In the genomic region with DNA sequence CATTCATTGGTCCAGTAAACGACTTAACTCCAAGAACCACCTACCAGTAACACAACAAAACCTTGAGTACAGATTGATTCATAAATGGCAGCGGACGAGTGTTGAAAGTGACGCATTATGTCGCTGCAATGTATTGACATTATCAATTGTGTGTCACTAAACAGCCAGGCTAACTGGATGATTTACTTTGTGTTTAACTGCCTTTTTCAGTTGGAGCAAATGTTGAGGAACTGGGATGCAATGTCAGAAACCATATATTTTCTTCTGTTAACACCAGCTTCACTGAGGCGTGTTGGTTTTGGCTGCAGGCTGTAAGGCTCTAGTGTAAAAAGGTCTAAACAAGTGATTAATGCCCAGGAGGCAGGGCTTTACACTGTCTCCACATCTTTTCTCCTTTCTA, we compare ENCODE assay signal across 2 cellular contexts.
TF ChIP-seq lines count a peak whose summit lies in the region.

No MANE protein-coding gene starts in this region.

TF ChIP-seq in WTC11, 78 proteins besides CTCF, POLR2A, EP300 and RAD21 (continues in another document):
- TF ChIP-seq CREM (CRISPR knock-in tag; IDR thresholded peaks at IDR 0.05) (no peak), PRRX2 (CRISPR knock-in tag; IDR thresholded peaks at IDR 0.05) (no peak), GABPB1 (CRISPR knock-in tag; IDR thresholded peaks at IDR 0.05) (no peak), SOX15 (CRISPR knock-in tag; IDR thresholded peaks at IDR 0.05) (no peak), FOXP1 (CRISPR knock-in tag; IDR thresholded peaks at IDR 0.05; ENCODE audit: borderline replicate concordance) (no peak), NFYB (CRISPR knock-in tag; conservative IDR thresholded peaks at IDR 0.05; ENCODE audit: low read depth) (no peak), RELA (CRISPR knock-in tag; IDR thresholded peaks at IDR 0.05; ENCODE audit: borderline replicate concordance) (no peak), CDX4 (CRISPR knock-in tag; IDR thresholded peaks at IDR 0.05; ENCODE audit: borderline replicate concordance) (no peak), RORB (CRISPR knock-in tag; IDR thresholded peaks at IDR 0.05) (no peak)
- TF ChIP-seq, protein P1, sequence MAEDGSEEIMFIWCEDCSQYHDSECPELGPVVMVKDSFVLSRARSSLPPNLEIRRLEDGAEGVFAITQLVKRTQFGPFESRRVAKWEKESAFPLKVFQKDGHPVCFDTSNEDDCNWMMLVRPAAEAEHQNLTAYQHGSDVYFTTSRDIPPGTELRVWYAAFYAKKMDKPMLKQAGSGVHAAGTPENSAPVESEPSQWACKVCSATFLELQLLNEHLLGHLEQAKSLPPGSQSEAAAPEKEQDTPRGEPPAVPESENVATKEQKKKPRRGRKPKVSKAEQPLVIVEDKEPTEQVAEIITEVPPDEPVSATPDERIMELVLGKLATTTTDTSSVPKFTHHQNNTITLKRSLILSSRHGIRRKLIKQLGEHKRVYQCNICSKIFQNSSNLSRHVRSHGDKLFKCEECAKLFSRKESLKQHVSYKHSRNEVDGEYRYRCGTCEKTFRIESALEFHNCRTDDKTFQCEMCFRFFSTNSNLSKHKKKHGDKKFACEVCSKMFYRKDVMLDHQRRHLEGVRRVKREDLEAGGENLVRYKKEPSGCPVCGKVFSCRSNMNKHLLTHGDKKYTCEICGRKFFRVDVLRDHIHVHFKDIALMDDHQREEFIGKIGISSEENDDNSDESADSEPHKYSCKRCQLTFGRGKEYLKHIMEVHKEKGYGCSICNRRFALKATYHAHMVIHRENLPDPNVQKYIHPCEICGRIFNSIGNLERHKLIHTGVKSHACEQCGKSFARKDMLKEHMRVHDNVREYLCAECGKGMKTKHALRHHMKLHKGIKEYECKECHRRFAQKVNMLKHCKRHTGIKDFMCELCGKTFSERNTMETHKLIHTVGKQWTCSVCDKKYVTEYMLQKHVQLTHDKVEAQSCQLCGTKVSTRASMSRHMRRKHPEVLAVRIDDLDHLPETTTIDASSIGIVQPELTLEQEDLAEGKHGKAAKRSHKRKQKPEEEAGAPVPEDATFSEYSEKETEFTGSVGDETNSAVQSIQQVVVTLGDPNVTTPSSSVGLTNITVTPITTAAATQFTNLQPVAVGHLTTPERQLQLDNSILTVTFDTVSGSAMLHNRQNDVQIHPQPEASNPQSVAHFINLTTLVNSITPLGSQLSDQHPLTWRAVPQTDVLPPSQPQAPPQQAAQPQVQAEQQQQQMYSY (CRISPR knock-in tag; IDR thresholded peaks at IDR 0.05) = no peak
- TF ChIP-seq, protein P2, sequence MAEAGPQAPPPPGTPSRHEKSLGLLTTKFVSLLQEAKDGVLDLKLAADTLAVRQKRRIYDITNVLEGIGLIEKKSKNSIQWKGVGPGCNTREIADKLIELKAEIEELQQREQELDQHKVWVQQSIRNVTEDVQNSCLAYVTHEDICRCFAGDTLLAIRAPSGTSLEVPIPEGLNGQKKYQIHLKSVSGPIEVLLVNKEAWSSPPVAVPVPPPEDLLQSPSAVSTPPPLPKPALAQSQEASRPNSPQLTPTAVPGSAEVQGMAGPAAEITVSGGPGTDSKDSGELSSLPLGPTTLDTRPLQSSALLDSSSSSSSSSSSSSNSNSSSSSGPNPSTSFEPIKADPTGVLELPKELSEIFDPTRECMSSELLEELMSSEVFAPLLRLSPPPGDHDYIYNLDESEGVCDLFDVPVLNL (CRISPR knock-in tag; IDR thresholded peaks at IDR 0.05; ENCODE audit: borderline replicate concordance, low read depth) = no peak
- TF ChIP-seq, protein P3, sequence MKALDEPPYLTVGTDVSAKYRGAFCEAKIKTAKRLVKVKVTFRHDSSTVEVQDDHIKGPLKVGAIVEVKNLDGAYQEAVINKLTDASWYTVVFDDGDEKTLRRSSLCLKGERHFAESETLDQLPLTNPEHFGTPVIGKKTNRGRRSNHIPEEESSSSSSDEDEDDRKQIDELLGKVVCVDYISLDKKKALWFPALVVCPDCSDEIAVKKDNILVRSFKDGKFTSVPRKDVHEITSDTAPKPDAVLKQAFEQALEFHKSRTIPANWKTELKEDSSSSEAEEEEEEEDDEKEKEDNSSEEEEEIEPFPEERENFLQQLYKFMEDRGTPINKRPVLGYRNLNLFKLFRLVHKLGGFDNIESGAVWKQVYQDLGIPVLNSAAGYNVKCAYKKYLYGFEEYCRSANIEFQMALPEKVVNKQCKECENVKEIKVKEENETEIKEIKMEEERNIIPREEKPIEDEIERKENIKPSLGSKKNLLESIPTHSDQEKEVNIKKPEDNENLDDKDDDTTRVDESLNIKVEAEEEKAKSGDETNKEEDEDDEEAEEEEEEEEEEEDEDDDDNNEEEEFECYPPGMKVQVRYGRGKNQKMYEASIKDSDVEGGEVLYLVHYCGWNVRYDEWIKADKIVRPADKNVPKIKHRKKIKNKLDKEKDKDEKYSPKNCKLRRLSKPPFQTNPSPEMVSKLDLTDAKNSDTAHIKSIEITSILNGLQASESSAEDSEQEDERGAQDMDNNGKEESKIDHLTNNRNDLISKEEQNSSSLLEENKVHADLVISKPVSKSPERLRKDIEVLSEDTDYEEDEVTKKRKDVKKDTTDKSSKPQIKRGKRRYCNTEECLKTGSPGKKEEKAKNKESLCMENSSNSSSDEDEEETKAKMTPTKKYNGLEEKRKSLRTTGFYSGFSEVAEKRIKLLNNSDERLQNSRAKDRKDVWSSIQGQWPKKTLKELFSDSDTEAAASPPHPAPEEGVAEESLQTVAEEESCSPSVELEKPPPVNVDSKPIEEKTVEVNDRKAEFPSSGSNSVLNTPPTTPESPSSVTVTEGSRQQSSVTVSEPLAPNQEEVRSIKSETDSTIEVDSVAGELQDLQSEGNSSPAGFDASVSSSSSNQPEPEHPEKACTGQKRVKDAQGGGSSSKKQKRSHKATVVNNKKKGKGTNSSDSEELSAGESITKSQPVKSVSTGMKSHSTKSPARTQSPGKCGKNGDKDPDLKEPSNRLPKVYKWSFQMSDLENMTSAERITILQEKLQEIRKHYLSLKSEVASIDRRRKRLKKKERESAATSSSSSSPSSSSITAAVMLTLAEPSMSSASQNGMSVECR (CRISPR knock-in tag; IDR thresholded peaks at IDR 0.05; ENCODE audit: borderline replicate concordance) = no peak
- TF ChIP-seq, protein P4, sequence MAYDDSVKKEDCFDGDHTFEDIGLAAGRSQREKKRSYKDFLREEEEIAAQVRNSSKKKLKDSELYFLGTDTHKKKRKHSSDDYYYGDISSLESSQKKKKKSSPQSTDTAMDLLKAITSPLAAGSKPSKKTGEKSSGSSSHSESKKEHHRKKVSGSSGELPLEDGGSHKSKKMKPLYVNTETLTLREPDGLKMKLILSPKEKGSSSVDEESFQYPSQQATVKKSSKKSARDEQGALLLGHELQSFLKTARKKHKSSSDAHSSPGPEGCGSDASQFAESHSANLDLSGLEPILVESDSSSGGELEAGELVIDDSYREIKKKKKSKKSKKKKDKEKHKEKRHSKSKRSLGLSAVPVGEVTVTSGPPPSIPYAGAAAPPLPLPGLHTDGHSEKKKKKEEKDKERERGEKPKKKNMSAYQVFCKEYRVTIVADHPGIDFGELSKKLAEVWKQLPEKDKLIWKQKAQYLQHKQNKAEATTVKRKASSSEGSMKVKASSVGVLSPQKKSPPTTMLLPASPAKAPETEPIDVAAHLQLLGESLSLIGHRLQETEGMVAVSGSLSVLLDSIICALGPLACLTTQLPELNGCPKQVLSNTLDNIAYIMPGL (CRISPR knock-in tag; IDR thresholded peaks at IDR 0.05) = no peak

TF ChIP-seq in HepG2, 621 proteins besides CTCF, POLR2A, EP300 and RAD21:
- TF ChIP-seq FIP1L1 (IDR thresholded peaks at IDR 0.05; ENCODE audit: borderline replicate concordance, insufficient read depth, low read depth, low read length) (no peak), ZNF10 (CRISPR knock-in tag; IDR thresholded peaks at IDR 0.05; ENCODE audit: borderline replicate concordance, low read depth) (no peak), ZNF672 (CRISPR knock-in tag; IDR thresholded peaks at IDR 0.05) (no peak), ZNF12 (CRISPR knock-in tag; IDR thresholded peaks at IDR 0.05) (no peak), MXD1 (CRISPR knock-in tag; IDR thresholded peaks at IDR 0.05) (no peak), NRL (CRISPR knock-in tag; IDR thresholded peaks at IDR 0.05; ENCODE audit: borderline replicate concordance) (no peak), TCF7L2 (IDR thresholded peaks at IDR 0.05; ENCODE audit: low read depth, low read length) (no peak), CEBPB (IDR thresholded peaks at IDR 0.05; ENCODE audit: borderline replicate concordance, low read depth, low read length) (no peak), TAF1 (CRISPR knock-in tag; IDR thresholded peaks at IDR 0.05) (no peak), TBP (CRISPR knock-in tag; IDR thresholded peaks at IDR 0.05) (no peak), ZNF121 (CRISPR knock-in tag; IDR thresholded peaks at IDR 0.05) (no peak), ZNF232 (CRISPR knock-in tag; IDR thresholded peaks at IDR 0.05; ENCODE audit: borderline replicate concordance) (no peak), ZBTB42 (CRISPR knock-in tag; IDR thresholded peaks at IDR 0.05) (no peak), KLF13 (CRISPR knock-in tag; IDR thresholded peaks at IDR 0.05) (no peak), PBX2 (CRISPR knock-in tag; IDR thresholded peaks at IDR 0.05) (no peak), ZNF678 (CRISPR knock-in tag; IDR thresholded peaks at IDR 0.05) (no peak)
- TF ChIP-seq, protein P5, sequence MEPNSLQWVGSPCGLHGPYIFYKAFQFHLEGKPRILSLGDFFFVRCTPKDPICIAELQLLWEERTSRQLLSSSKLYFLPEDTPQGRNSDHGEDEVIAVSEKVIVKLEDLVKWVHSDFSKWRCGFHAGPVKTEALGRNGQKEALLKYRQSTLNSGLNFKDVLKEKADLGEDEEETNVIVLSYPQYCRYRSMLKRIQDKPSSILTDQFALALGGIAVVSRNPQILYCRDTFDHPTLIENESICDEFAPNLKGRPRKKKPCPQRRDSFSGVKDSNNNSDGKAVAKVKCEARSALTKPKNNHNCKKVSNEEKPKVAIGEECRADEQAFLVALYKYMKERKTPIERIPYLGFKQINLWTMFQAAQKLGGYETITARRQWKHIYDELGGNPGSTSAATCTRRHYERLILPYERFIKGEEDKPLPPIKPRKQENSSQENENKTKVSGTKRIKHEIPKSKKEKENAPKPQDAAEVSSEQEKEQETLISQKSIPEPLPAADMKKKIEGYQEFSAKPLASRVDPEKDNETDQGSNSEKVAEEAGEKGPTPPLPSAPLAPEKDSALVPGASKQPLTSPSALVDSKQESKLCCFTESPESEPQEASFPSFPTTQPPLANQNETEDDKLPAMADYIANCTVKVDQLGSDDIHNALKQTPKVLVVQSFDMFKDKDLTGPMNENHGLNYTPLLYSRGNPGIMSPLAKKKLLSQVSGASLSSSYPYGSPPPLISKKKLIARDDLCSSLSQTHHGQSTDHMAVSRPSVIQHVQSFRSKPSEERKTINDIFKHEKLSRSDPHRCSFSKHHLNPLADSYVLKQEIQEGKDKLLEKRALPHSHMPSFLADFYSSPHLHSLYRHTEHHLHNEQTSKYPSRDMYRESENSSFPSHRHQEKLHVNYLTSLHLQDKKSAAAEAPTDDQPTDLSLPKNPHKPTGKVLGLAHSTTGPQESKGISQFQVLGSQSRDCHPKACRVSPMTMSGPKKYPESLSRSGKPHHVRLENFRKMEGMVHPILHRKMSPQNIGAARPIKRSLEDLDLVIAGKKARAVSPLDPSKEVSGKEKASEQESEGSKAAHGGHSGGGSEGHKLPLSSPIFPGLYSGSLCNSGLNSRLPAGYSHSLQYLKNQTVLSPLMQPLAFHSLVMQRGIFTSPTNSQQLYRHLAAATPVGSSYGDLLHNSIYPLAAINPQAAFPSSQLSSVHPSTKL (CRISPR knock-in tag; IDR thresholded peaks at IDR 0.05) = no peak
- TF ChIP-seq, protein P6, sequence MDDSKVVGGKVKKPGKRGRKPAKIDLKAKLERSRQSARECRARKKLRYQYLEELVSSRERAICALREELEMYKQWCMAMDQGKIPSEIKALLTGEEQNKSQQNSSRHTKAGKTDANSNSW (CRISPR knock-in tag; IDR thresholded peaks at IDR 0.05; ENCODE audit: borderline replicate concordance) = no peak
